9 cellular contexts compared by ENCODE assay signal in the genomic region with DNA sequence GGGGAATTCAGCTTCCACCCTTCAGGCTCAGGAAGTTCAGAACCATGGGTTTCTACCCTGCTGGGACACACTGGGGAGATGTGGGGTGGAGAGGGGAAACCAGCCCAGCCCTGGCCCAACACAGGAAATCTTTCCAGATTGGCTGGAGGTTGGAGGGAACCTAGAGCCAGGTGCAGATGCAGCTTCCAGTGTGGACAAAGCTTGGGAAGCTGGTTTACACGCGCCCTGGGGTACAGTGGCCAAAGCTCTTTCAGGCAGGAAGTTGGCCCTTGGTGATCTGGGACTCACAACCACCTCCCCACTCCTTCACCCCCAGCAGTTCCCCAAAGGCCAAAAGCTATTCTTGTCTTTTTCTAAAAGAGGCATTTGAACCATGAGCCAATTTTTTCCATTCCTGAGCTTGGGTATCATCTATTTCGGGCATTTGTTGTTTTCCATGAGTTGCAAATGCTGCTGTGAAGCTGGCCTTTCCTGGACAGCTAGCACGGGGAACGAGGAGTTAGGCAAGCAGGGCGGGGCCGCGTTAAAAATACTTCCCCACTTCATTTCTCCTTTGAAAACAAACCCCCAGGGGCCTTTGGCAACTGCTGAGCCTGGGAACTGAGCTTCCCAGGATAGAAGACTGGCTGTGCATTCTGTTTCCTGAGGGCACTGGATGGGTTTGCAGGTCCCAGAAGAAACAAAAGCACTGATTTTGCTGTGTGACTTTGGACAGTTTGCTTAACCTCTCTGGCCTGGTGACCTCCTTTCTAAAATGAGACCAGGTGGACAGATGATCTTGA. TPM values are rescaled to one million over a fixed set of nuclear protein-coding genes. Genes with fewer than 3 reads are reported as not detected.
A peak's percentile ranks its signal among the peaks of the same experiment; 100 is the strongest.
DNase-seq lines count a peak whose midpoint lies in the region; ATAC-seq, FAIRE-seq and TF ChIP-seq lines count a peak whose summit lies in the region.
"Had no signal": no experiment of that assay in that cellular context is flagged by ENCODE, and none has a peak within 500 bp of the region (broad histone marks: within the 10 kb centered on the region; RNA-seq: fewer than 3 reads in every experiment).

No MANE protein-coding gene starts in this region.

- H3F3A ChIP-seq in PC-3 (ENCODE audit: low read length, unreplicated experiment), result no peaks in the 10 kb centered on the region

- H3K9ac ChIP-seq in PC-3 (ENCODE audit: low read length), result no peak overlapping the region
- no peak overlapping the region for H3K9ac ChIP-seq in fibroblast of lung (ENCODE audit: insufficient read depth, low read length)

- H4K20me1 ChIP-seq in PC-3 (ENCODE audit: low read length) (no peaks in the 10 kb centered on the region), fibroblast of lung (ENCODE audit: control insufficient read depth, extremely low read depth, insufficient read depth, low read length) (no peaks in the 10 kb centered on the region)

- H3K27me3 ChIP-seq in PC-3 (ENCODE audit: low read length), result no peaks in the 10 kb centered on the region
- no peaks in the 10 kb centered on the region for H3K27me3 ChIP-seq in fibroblast of lung (ENCODE audit: control insufficient read depth, insufficient read depth, low read length)
- no peaks in the 10 kb centered on the region for H3K27me3 ChIP-seq in psoas muscle (ENCODE audit: insufficient read depth in 3 of 3, low read length in 2 of 3)

- H3K27ac ChIP-seq in PC-3 (ENCODE audit: low read length) (no peak overlapping the region), fibroblast of lung (ENCODE audit: insufficient read depth, low read length) (peak overlapping the region; percentile 50), psoas muscle (peak overlapping the region; percentile 98)

- ATAC-seq in PC-3 (no peak), psoas muscle (peak; percentile 44 to 65 (median 54)), HG03571 (IDR thresholded peaks at IDR 0.05; ENCODE audit: unreplicated experiment) (no peak)

- no TSS peak for BruUV-seq in PC-3 (replicated peaks; lab: Mats Ljungman, UMichigan)

- H3K4me3 ChIP-seq in PC-3 (ENCODE audit: low read length) (no peak overlapping the region), fibroblast of lung (replicated peaks in 1 of 4; ENCODE audit: control extremely low read depth in 1 of 4, insufficient read depth in 1 of 4, low read depth in 3 of 4, low read length in 4 of 4) (no peak overlapping the region), psoas muscle (no peak overlapping the region)

- CTCF ChIA-PET in PC-3 (lab: Charles Lee), result interaction anchor here (0.6 kb wide), 1 partner anchor 211 kb away, joined by 6 read pairs; no protein-coding TSS in a partner anchor

- H2AFZ ChIP-seq in PC-3 (ENCODE audit: low read length) (peak overlapping the region; percentile 24; the same call in 1 of the 2 replicates), fibroblast of lung (ENCODE audit: low read length) (no peak overlapping the region)

- 2 to 9% (median 6%) methylated on average over 8 of the region's 8 CpGs for WGBS in psoas muscle, 3 donors

- TF ChIP-seq CTCF in PC-3 (conservative IDR thresholded peaks at IDR 0.05; ENCODE audit: low read depth, low read length) (no peak), fibroblast of lung (conservative IDR thresholded peaks at IDR 0.05 in 1 of 2, IDR thresholded peaks at IDR 0.05 in 1 of 2; ENCODE audit: low read depth in 1 of 2, low read length in 2 of 2) (no peak), psoas muscle (IDR thresholded peaks at IDR 0.05) (no peak), GM13977 (IDR thresholded peaks at IDR 0.05; ENCODE audit: extremely low read depth, insufficient read depth, missing control alignments) (no peak)

- FAIRE-seq in RCC 7860 (lab: Jason Lieb, UNC), result no peak

- intact Hi-C loops in PC-3 (cut with micrococcal nuclease) (no loop called here), psoas muscle (cut with DNase I) (no loop called here)

- H3K4me1 ChIP-seq in PC-3 (ENCODE audit: insufficient read depth, low read length), result peaks cover 21% of the 10 kb centered on the region
- peaks cover 36% of the 10 kb centered on the region for H3K4me1 ChIP-seq in fibroblast of lung (ENCODE audit: control insufficient read depth, extremely low read depth, insufficient read depth, low read length)
- peaks cover 67% of the 10 kb centered on the region for H3K4me1 ChIP-seq in psoas muscle

- H3K36me3 ChIP-seq in PC-3 (ENCODE audit: low read depth, low read length) (no peaks in the 10 kb centered on the region), fibroblast of lung (ENCODE audit: control insufficient read depth, insufficient read depth, low read length) (no peaks in the 10 kb centered on the region), psoas muscle (ENCODE audit: insufficient read depth in 1 of 2, low read depth in 1 of 2) (no peaks in the 10 kb centered on the region)

- POLR2A ChIA-PET in PC-3 (lab: Charles Lee; ENCODE audit: unreplicated experiment), result interaction anchor here (0.5 to 0.6 kb wide), 2 partner anchors 223 to 228 kb away, joined by 3 to 5 read pairs; no protein-coding TSS in a partner anchor

- DNase-seq in COLO668 (lab: John Stamatoyannopoulos, UW; ENCODE audit: unreplicated experiment) (peak; percentile 52), PC-3 (peak; percentile 56), fibroblast of lung (ENCODE audit: low read depth in 2 of 2) (peak; percentile 37 to 81), psoas muscle (peak; percentile 89 to 93), RCC 7860 (ENCODE audit: low spot score) (no peak), GM13977 (ENCODE audit: low spot score) (no peak), NCI-H526 (lab: John Stamatoyannopoulos, UW) (no peak)

- H3K9me3 ChIP-seq in PC-3 (ENCODE audit: low read length) (no peaks in the 10 kb centered on the region), fibroblast of lung (ENCODE audit: control insufficient read depth, insufficient read depth, low read depth, low read length) (no peaks in the 10 kb centered on the region), psoas muscle (no peaks in the 10 kb centered on the region)

- in situ Hi-C loops in GM13977 (cut with MboI; ENCODE audit: low pct_unique_long_range_greater_than_20kb, low sequenced_read_pairs, unreplicated experiment), result no loop called here

- H3K4me2 ChIP-seq in PC-3 (ENCODE audit: low read length) (peak overlapping the region; percentile 13; the same call in 1 of the 2 replicates), fibroblast of lung (ENCODE audit: extremely low read depth, insufficient read depth, low read length) (peak overlapping the region; percentile 41)

- no peaks in the 10 kb centered on the region for H3K9me2 ChIP-seq in PC-3 (replicated peaks; ENCODE audit: low read length)

- H3K79me2 ChIP-seq in PC-3 (ENCODE audit: low read length) (no peaks in the 10 kb centered on the region), fibroblast of lung (ENCODE audit: control insufficient read depth, insufficient read depth, low read length) (no peaks in the 10 kb centered on the region)

RNA-seq across cellular contexts. Expression of a gene that starts 3.1 kb away (rescaled TPM):
- total RNA-seq in PC-3 (2014; rRNA removed), result 6.1 and 8.2 TPM in 2 replicates
- 7.2 and 9.7 TPM in 2 replicates for total RNA-seq in fibroblast of lung
- polyA plus RNA-seq in fibroblast of lung, result 4.1 and 5.2 TPM in 2 replicates
- polyA plus RNA-seq in fibroblast of lung (2012), result 12.1 TPM in 2 replicates
- 5.3 and 9.2 TPM in 2 replicates for polyA minus RNA-seq in fibroblast of lung (ENCODE audit: low replicate concordance)
- total RNA-seq in psoas muscle, result 10 to 100 TPM; 25.7 to 73.6 (median 37.8) TPM
- 10 to 100 TPM; 12.9 to 29.9 (median 18.2) TPM for polyA plus RNA-seq in psoas muscle
- polyA plus RNA-seq: neural cell had no signal

RNA-seq across cellular contexts. Expression of a gene that starts 28.3 kb away (rescaled TPM):
- total RNA-seq in PC-3 (2014; rRNA removed) (0.18 and 0.40 TPM in 2 replicates), fibroblast of lung (not detected in 2 replicates), psoas muscle (under 1 TPM in 1 of 4 donors, not detected in 3; 0.59 TPM)
- polyA plus RNA-seq in fibroblast of lung (not detected in 2 replicates), psoas muscle (under 1 TPM in 2 of 3 donors, not detected in 1; 0.09 TPM)
- polyA plus RNA-seq in fibroblast of lung (2012), result not detected in 2 replicates
- polyA minus RNA-seq in fibroblast of lung (ENCODE audit: low replicate concordance), result not detected in 2 replicates
- polyA plus RNA-seq: neural cell had no signal

Comparison
In these comparisons a context has a peak if more than half of its experiments do, and no peak if none do; other contexts are left out.
1. DNase-seq: peak in COLO668 (single experiment), PC-3 (single experiment), fibroblast of lung (2 of 2) and psoas muscle (2 of 2); none in RCC 7860 (single experiment), GM13977 (single experiment) and NCI-H526 (0 of 2).
2. ATAC-seq: peak in psoas muscle (4 of 4); none in PC-3 (single experiment) and HG03571 (single experiment).